Comparison of ENCODE assay signal across 31 cellular contexts in the genomic region with DNA sequence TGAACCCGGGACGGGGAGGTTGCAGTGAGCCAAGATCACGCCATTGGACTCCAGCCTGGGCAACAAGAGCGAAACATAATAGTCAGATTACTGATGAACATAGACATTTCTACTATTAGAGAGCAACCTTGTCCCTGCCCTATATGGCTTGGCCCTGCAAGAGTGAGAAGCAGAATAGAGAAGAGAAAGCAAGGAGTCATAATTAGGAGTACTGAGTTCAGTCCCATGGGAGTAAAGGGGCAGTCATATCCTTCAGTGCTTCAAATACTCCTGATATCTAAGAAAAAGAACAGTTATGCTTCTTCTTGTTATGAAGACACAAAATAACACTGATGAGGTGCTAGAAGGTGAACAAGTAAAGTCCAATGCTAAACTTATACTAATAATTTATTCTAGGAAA. TPM values are rescaled to one million over a fixed set of nuclear protein-coding genes. Genes with fewer than 3 reads are reported as not detected.
"Had no signal": no experiment of that assay in that cellular context is flagged by ENCODE, and none has a peak within 500 bp of the region (broad histone marks: within the 10 kb centered on the region; RNA-seq: fewer than 3 reads in every experiment).

No MANE protein-coding gene starts in this region.

- H3K4me3 Mint-ChIP-seq: activated CD4-positive, alpha-beta T cell treated with anti-CD3 and anti-CD28 coated beads, Interleukin-2, amount 10 ng/mL, durations not matched to agents 7 days and 5 days; activated CD8-positive, alpha-beta T cell treated with anti-CD3 and anti-CD28 coated beads, Interleukin-2, amount 10 ng/mL, durations not matched to agents 7 days and 5 days; activated T-helper 1 cell treated with anti-CD3 and anti-CD28 coated beads, Interleukin-12 subunit alpha, Interleukin-12 subunit beta, Interleukin-2, Interleukin-4 antibody, amounts not matched to agents 30 ng/mL and 10 ng/mL and 1 ng/mL, durations not matched to agents 14 hours and 24 hours and 36 hours; brain; dendritic cell treated with granulocyte-macrophage colony-stimulating factor and Interleukin-4, amounts not matched to agents 40 ng/mL and 50 ng/mL, for 4 days; immature natural killer cell; naive thymus-derived CD4-positive, alpha-beta T cell; neural progenitor cell had no signal

- DNase-seq: activated CD4-positive, alpha-beta T cell treated with anti-CD3 and anti-CD28 coated beads, Interleukin-2, amount 10 ng/mL, durations not matched to agents 7 days and 5 days; activated CD4-positive, CD25-positive, alpha-beta regulatory T cell treated with anti-CD3 and anti-CD28 coated beads, Interleukin-2, amount 50 U/mL, for 72 hours; activated CD8-positive, alpha-beta T cell treated with anti-CD3 and anti-CD28 coated beads, Interleukin-2, amount 10 ng/mL, durations not matched to agents 7 days and 5 days; activated gamma-delta T cell; activated naive CD4-positive, alpha-beta T cell treated with anti-CD3 and anti-CD28 coated beads, Interleukin-2, amount 50 U/mL, for 16 hours; anterior cingulate cortex; effector CD4-positive, alpha-beta T cell; erythroblast; foreskin keratinocyte; immature natural killer cell; naive thymus-derived CD4-positive, alpha-beta T cell; retina; sigmoid colon; stimulated activated CD4-positive, alpha-beta T cell treated with anti-CD3 and anti-CD28 coated beads, Interleukin-15, amount 100 ng/mL, for 24 hours; stimulated activated naive CD4-positive, alpha-beta T cell; testis; trophoblast cell; uterus had no signal

- H3K9me3 ChIP-seq: sigmoid colon, testis, uterus had no signal

- H3K4me2 ChIP-seq: neural progenitor cell, smooth muscle cell had no signal

- H2AFZ ChIP-seq: neural progenitor cell had no signal

- H3K9me3 Mint-ChIP-seq: activated CD4-positive, alpha-beta T cell treated with anti-CD3 and anti-CD28 coated beads, Interleukin-2, amount 10 ng/mL, durations not matched to agents 7 days and 5 days; activated T-helper 1 cell treated with anti-CD3 and anti-CD28 coated beads, Interleukin-12 subunit alpha, Interleukin-12 subunit beta, Interleukin-2, Interleukin-4 antibody, amounts not matched to agents 30 ng/mL and 10 ng/mL and 1 ng/mL, durations not matched to agents 14 hours and 24 hours and 36 hours; brain; dendritic cell treated with granulocyte-macrophage colony-stimulating factor and Interleukin-4, amounts not matched to agents 40 ng/mL and 50 ng/mL, for 4 days; immature natural killer cell; neural progenitor cell had no signal

- H3K4me1 ChIP-seq: foreskin keratinocyte, neural progenitor cell, sigmoid colon, testis, uterus had no signal

- H3K36me3 Mint-ChIP-seq: brain had no signal

- H3K36me3 ChIP-seq: neural progenitor cell, uterus had no signal

- H3K27me3 ChIP-seq: foreskin keratinocyte, neural progenitor cell, sigmoid colon, testis had no signal

- H3K4me3 ChIP-seq: lung, neural progenitor cell, sigmoid colon, smooth muscle cell, testis, uterus had no signal

- H3K27me3 Mint-ChIP-seq: activated CD4-positive, alpha-beta T cell treated with anti-CD3 and anti-CD28 coated beads, Interleukin-2, amount 10 ng/mL, durations not matched to agents 7 days and 5 days; dendritic cell treated with granulocyte-macrophage colony-stimulating factor and Interleukin-4, amounts not matched to agents 40 ng/mL and 50 ng/mL, for 4 days; naive thymus-derived CD4-positive, alpha-beta T cell; progenitor cell of endocrine pancreas had no signal

- H3K4me1 Mint-ChIP-seq: activated CD4-positive, alpha-beta T cell treated with anti-CD3 and anti-CD28 coated beads, Interleukin-2, amount 10 ng/mL, durations not matched to agents 7 days and 5 days; brain; immature natural killer cell; naive thymus-derived CD4-positive, alpha-beta T cell; neural progenitor cell had no signal

- H3K27ac Mint-ChIP-seq: activated CD4-positive, alpha-beta T cell treated with anti-CD3 and anti-CD28 coated beads, Interleukin-2, amount 10 ng/mL, durations not matched to agents 7 days and 5 days; activated CD8-positive, alpha-beta T cell treated with anti-CD3 and anti-CD28 coated beads, Interleukin-2, amount 10 ng/mL, durations not matched to agents 7 days and 5 days; activated T-helper 1 cell treated with anti-CD3 and anti-CD28 coated beads, Interleukin-12 subunit alpha, Interleukin-12 subunit beta, Interleukin-2, Interleukin-4 antibody, amounts not matched to agents 30 ng/mL and 10 ng/mL and 1 ng/mL, durations not matched to agents 14 hours and 24 hours and 36 hours; brain; dendritic cell treated with granulocyte-macrophage colony-stimulating factor and Interleukin-4, amounts not matched to agents 40 ng/mL and 50 ng/mL, for 4 days; immature natural killer cell; naive thymus-derived CD4-positive, alpha-beta T cell; neural progenitor cell; progenitor cell of endocrine pancreas had no signal

- H3K9ac ChIP-seq: neural progenitor cell had no signal

- ATAC-seq: activated CD8-positive, alpha-beta T cell treated with anti-CD3 and anti-CD28 coated beads, Interleukin-2, amount 10 ng/mL, durations not matched to agents 7 days and 5 days; foreskin keratinocyte; left lobe of liver; naive thymus-derived CD4-positive, alpha-beta T cell had no signal

- H3K27ac ChIP-seq: foreskin keratinocyte, neural progenitor cell, sigmoid colon, testis, uterus, VCaP had no signal

RNA-seq across cellular contexts. Expression of gene CLDN2, which starts 33.8 kb away (rescaled TPM):
- total RNA-seq: activated CD4-positive, alpha-beta T cell treated with anti-CD3 and anti-CD28 coated beads, Interleukin-2, amount 10 ng/mL, durations not matched to agents 7 days and 5 days; activated CD8-positive, alpha-beta T cell treated with anti-CD3 and anti-CD28 coated beads, Interleukin-2, amount 10 ng/mL, durations not matched to agents 7 days and 5 days; activated T-helper 1 cell treated with anti-CD3 and anti-CD28 coated beads, Interleukin-12 subunit alpha, Interleukin-12 subunit beta, Interleukin-2, Interleukin-4 antibody, amounts not matched to agents 30 ng/mL and 10 ng/mL and 1 ng/mL, durations not matched to agents 14 hours and 24 hours and 36 hours; cardiac septum; fibroblast of lung; foreskin keratinocyte; naive thymus-derived CD4-positive, alpha-beta T cell; sigmoid colon; testis had no signal
- polyA plus RNA-seq: foreskin keratinocyte; immature natural killer cell; naive thymus-derived CD4-positive, alpha-beta T cell had no signal

RNA-seq across cellular contexts. Expression of gene RIPPLY1, which starts 50.9 kb away (rescaled TPM):
- total RNA-seq: activated CD4-positive, alpha-beta T cell treated with anti-CD3 and anti-CD28 coated beads, Interleukin-2, amount 10 ng/mL, durations not matched to agents 7 days and 5 days; activated CD8-positive, alpha-beta T cell treated with anti-CD3 and anti-CD28 coated beads, Interleukin-2, amount 10 ng/mL, durations not matched to agents 7 days and 5 days; activated T-helper 1 cell treated with anti-CD3 and anti-CD28 coated beads, Interleukin-12 subunit alpha, Interleukin-12 subunit beta, Interleukin-2, Interleukin-4 antibody, amounts not matched to agents 30 ng/mL and 10 ng/mL and 1 ng/mL, durations not matched to agents 14 hours and 24 hours and 36 hours; cardiac septum; fibroblast of lung; foreskin keratinocyte; kidney epithelial cell; lung; naive thymus-derived CD4-positive, alpha-beta T cell; osteocyte; progenitor cell of endocrine pancreas; sigmoid colon; smooth muscle cell; testis; uterus had no signal
- polyA plus RNA-seq: fibroblast of lung, foreskin keratinocyte, immature natural killer cell, lung, smooth muscle cell had no signal
